18 cellular contexts compared by ENCODE assay signal in the genomic region with DNA sequence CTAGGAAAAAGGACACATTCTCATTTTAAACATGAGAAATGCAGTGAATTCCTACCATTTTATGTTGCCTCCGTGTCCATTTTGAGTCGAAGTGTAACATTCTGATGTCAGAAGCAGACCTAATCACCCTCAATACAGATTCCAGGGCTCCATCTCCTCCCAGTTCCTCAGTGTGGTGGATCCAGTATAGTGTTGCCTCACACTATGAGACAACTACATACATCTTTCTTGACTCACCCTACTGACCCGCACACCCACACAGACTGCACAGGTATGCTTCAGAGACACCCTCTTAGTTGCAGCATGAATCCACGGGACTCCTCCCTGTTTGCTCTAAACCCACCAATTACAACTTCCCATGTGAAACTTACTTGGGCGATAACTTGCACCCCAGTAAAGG.
DNase-seq lines count a peak whose midpoint lies in the region; ATAC-seq, FAIRE-seq and TF ChIP-seq lines count a peak whose summit lies in the region.
"Had no signal": no experiment of that assay in that cellular context is flagged by ENCODE, and none has a peak within 500 bp of the region (broad histone marks: within the 10 kb centered on the region; RNA-seq: fewer than 3 reads in every experiment).

No MANE protein-coding gene starts in this region.

- H4K20me1 ChIP-seq in H1 (replicated peaks in 1 of 2; ENCODE audit: control insufficient read depth in 1 of 2, insufficient read depth in 2 of 2, low read length in 2 of 2) = no peaks in the 10 kb centered on the region
- H4K20me1 ChIP-seq: BLaER1 treated with 17β-estradiol and CSF1 and Interleukin-3, amounts not matched to agents 10 nM and 100 nM had no signal

- no peak for TF ChIP-seq RAD21 in H1 (IDR thresholded peaks at IDR 0.05 in 1 of 2, conservative IDR thresholded peaks at IDR 0.05 in 1 of 2; ENCODE audit: low read depth in 2 of 2, low read length in 2 of 2)

- no peaks in the 10 kb centered on the region for H3K79me1 ChIP-seq in H1 (ENCODE audit: low read depth, low read length)

- no peak overlapping the region for H3K4ac ChIP-seq in H1 (replicated peaks; ENCODE audit: insufficient read length, low read depth, low read length)

- no peak for FAIRE-seq in H1 (lab: Jason Lieb, UNC)
- FAIRE-seq: A549 had no signal

- H2BK20ac ChIP-seq in H1 (ENCODE audit: low read length) = no peak overlapping the region

- no peak overlapping the region for H3K4me3 ChIP-seq in H1 (ENCODE audit: extremely low read depth in 1 of 4, insufficient read depth in 2 of 4, low read depth in 3 of 4, low read length in 4 of 4)
- H3K4me3 ChIP-seq in uterus = no peak overlapping the region
- H3K4me3 ChIP-seq: A549; BLaER1 treated with 17β-estradiol and CSF1 and Interleukin-3, amounts not matched to agents 10 nM and 100 nM had no signal

- TF ChIP-seq CTCF in H1 (IDR thresholded peaks at IDR 0.05; ENCODE audit: control extremely low read depth in 1 of 3, insufficient read depth in 1 of 3, low read depth in 1 of 3, low read length in 3 of 3) (no peak), uterus (IDR thresholded peaks at IDR 0.05) (no peak)

- H2BK120ac ChIP-seq in H1 (replicated peaks; ENCODE audit: low read depth, low read length) = no peak overlapping the region

- H3K14ac ChIP-seq in H1 (ENCODE audit: insufficient read length) = no peak overlapping the region

- no peak overlapping the region for H3K23ac ChIP-seq in H1 (ENCODE audit: insufficient read length)

- CTCF ChIA-PET in H1 (lab: Charles Lee; ENCODE audit: partially characterized antibody) = interaction anchor here (1.2 kb wide), 2 partner anchors 12 to 73 kb away, joined by 3 read pairs; no protein-coding TSS in a partner anchor

- WGBS in H1 (ENCODE audit: extremely low coverage in 1 of 2, insufficient coverage in 1 of 2, insufficient read length in 1 of 2, insufficient replicate concordance in 2 of 2, low coverage in 1 of 2, low lambda C conversion rate in 2 of 2, missing lambda C conversion rate in 1 of 2), 2 experiments = 91% methylated on average over 5 of the region's 5 CpGs; no CpG with 5 or more reads in 1 of the 2 experiments

- H3K9me3 ChIP-seq in H1 (ENCODE audit: insufficient read depth in 2 of 2, low read depth in 1 of 2, low read length in 1 of 2) = no peaks in the 10 kb centered on the region
- H3K9me3 ChIP-seq in uterus = no peaks in the 10 kb centered on the region
- H3K9me3 ChIP-seq: A549; BLaER1 treated with 17β-estradiol and CSF1 and Interleukin-3, amounts not matched to agents 10 nM and 100 nM; SK-N-SH had no signal

- H3K4me1 ChIP-seq in H1 (replicated peaks in 1 of 4; ENCODE audit: control insufficient read depth in 3 of 4, insufficient read depth in 4 of 4, low read length in 3 of 4) = 0 out of 7 replicates have a peak, but pooled peaks cover 0 to 2% (median 0%) of the 10 kb centered on the region in 4 experiments
- no peaks in the 10 kb centered on the region for H3K4me1 ChIP-seq in uterus
- H3K4me1 ChIP-seq: A549; BLaER1 treated with 17β-estradiol and CSF1 and Interleukin-3, amounts not matched to agents 10 nM and 100 nM had no signal

- H2AK5ac ChIP-seq in H1 (ENCODE audit: low read depth, low read length) = no peak overlapping the region

- no peak overlapping the region; the same call in 1 of the 2 replicates for H4K8ac ChIP-seq in H1 (ENCODE audit: extremely low read depth, insufficient read depth, low read length)

- no peak overlapping the region for H2BK5ac ChIP-seq in H1 (ENCODE audit: low read depth, low read length)

- ATAC-seq in HG03378 (IDR thresholded peaks at IDR 0.05; ENCODE audit: unreplicated experiment) = no peak
- ATAC-seq: A549 had no signal

- H2BK15ac ChIP-seq in H1 (ENCODE audit: low read length) = no peak overlapping the region

- H3K18ac ChIP-seq in H1 (ENCODE audit: extremely low read depth, low read length) = no peak overlapping the region

- H3K79me2 ChIP-seq in H1 (ENCODE audit: control insufficient read depth in 1 of 2, insufficient read depth in 2 of 2, low read length in 2 of 2) = no peaks in the 10 kb centered on the region

- no peak overlapping the region for H4K91ac ChIP-seq in H1 (replicated peaks; ENCODE audit: insufficient read length, low read length)

- no peak overlapping the region for H3K9ac ChIP-seq in H1 (replicated peaks in 1 of 4; ENCODE audit: extremely low read depth in 1 of 4, low read depth in 3 of 4, low read length in 3 of 4)
- H3K9ac ChIP-seq: BLaER1 treated with 17β-estradiol and CSF1 and Interleukin-3, amounts not matched to agents 10 nM and 100 nM; SK-N-SH had no signal

- DNase-seq in ELR (ENCODE audit: low read depth) (peak; percentile 18), HT1080 (ENCODE audit: low read depth) (peak; percentile 8), H1 (ENCODE audit: low read depth in 1 of 2, low spot score in 2 of 2) (no peak), kidney tubule cell (ENCODE audit: low spot score) (peak; percentile 78), HuH-7.5 (ENCODE audit: low spot score) (no peak), uterus (no peak)
- no peak for DNase-seq in activated naive CD4-positive, alpha-beta T cell treated with anti-CD3 and anti-CD28 coated beads, Interleukin-2, amount 50 U/mL, for 16 hours
- DNase-seq: DMS79 treated with DMSO at 0.1 percent for 48 hours, KG1, NCI-H1092, NCI-H146, NCI-H2081 treated with DMSO at 0.1 percent for 48 hours, NCI-H524, Right ventricle myocardium superior, SK-N-SH had no signal

- no peak overlapping the region for H3K27ac ChIP-seq in H1 (ENCODE audit: low read depth, low read length)
- H3K27ac ChIP-seq in uterus = no peak overlapping the region
- H3K27ac ChIP-seq: A549; BLaER1 treated with 17β-estradiol and CSF1 and Interleukin-3, amounts not matched to agents 10 nM and 100 nM had no signal

- no peaks in the 10 kb centered on the region for H3K23me2 ChIP-seq in H1 (ENCODE audit: low read depth, low read length)

- H3K56ac ChIP-seq in H1 (replicated peaks; ENCODE audit: insufficient read length, low read depth, low read length) = no peak overlapping the region

- no peak overlapping the region for H2BK12ac ChIP-seq in H1 (ENCODE audit: low read depth, low read length)

- TF ChIP-seq EP300 in H1 (IDR thresholded peaks at IDR 0.05; ENCODE audit: borderline replicate concordance in 1 of 2, low read depth in 2 of 2, low read length in 2 of 2) = no peak

- H2AFZ ChIP-seq in H1 (ENCODE audit: low read length) = peak overlapping the region; percentile 81

- H4K5ac ChIP-seq in H1 (ENCODE audit: insufficient read length, low read depth, low read length) = no peak overlapping the region

- TF ChIP-seq POLR2A in H1 (IDR thresholded peaks at IDR 0.05; ENCODE audit: control extremely low read depth in 1 of 2, low read depth in 2 of 2, low read length in 2 of 2) = no peak
- TF ChIP-seq POLR2A in uterus (IDR thresholded peaks at IDR 0.05) = no peak

- H3K36me3 ChIP-seq in H1 (ENCODE audit: control insufficient read depth in 2 of 4, insufficient read depth in 4 of 4, low read length in 3 of 4) = no peaks in the 10 kb centered on the region
- H3K36me3 ChIP-seq in uterus = no peaks in the 10 kb centered on the region
- H3K36me3 ChIP-seq: BLaER1 treated with 17β-estradiol and CSF1 and Interleukin-3, amounts not matched to agents 10 nM and 100 nM had no signal

- H3K27me3 ChIP-seq in H1 (replicated peaks in 1 of 4; ENCODE audit: control insufficient read depth in 3 of 4, extremely low read depth in 1 of 4, insufficient read depth in 3 of 4, low read length in 3 of 4) (no peaks in the 10 kb centered on the region), uterus (no peaks in the 10 kb centered on the region)
- H3K27me3 ChIP-seq: BLaER1 treated with 17β-estradiol and CSF1 and Interleukin-3, amounts not matched to agents 10 nM and 100 nM had no signal

- POLR2A ChIA-PET in H1 (lab: Charles Lee; ENCODE audit: partially characterized antibody) = no interaction called here

- intact Hi-C loops in uterus (cut with DNase I; ENCODE audit: low total_unique reads) = no loop called here

- no peak overlapping the region for H3K4me2 ChIP-seq in H1 (ENCODE audit: insufficient read depth in 1 of 2, low read depth in 2 of 2, low read length in 2 of 2)
- H3K4me2 ChIP-seq: A549; BLaER1 treated with 17β-estradiol and CSF1 and Interleukin-3, amounts not matched to agents 10 nM and 100 nM; SK-N-SH had no signal

TF ChIP-seq in H1, 55 proteins besides CTCF, POLR2A, EP300 and RAD21:
- no peak for TF ChIP-seq ZNF274 (IDR thresholded peaks at IDR 0.05; ENCODE audit: borderline replicate concordance, extremely low read depth, low read length)
- TF ChIP-seq RXRA (IDR thresholded peaks at IDR 0.05; ENCODE audit: insufficient read depth, low read depth, low read length) = no peak
- no peak for TF ChIP-seq NANOG (IDR thresholded peaks at IDR 0.05; ENCODE audit: insufficient read depth, low read depth, low read length, poor library complexity, severe bottlenecking)
- no peak for TF ChIP-seq SAP30 (IDR thresholded peaks at IDR 0.05; ENCODE audit: insufficient read depth, insufficient replicate concordance, low read length)
- no peak for TF ChIP-seq FOSL1 (IDR thresholded peaks at IDR 0.05; ENCODE audit: insufficient read depth, low read depth, low read length)
- TF ChIP-seq SP2 (IDR thresholded peaks at IDR 0.05; ENCODE audit: low read length) = no peak
- TF ChIP-seq, protein P1, sequence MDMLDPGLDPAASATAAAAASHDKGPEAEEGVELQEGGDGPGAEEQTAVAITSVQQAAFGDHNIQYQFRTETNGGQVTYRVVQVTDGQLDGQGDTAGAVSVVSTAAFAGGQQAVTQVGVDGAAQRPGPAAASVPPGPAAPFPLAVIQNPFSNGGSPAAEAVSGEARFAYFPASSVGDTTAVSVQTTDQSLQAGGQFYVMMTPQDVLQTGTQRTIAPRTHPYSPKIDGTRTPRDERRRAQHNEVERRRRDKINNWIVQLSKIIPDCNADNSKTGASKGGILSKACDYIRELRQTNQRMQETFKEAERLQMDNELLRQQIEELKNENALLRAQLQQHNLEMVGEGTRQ (IDR thresholded peaks at IDR 0.05; ENCODE audit: low read length) = no peak
- TF ChIP-seq TAF1 (IDR thresholded peaks at IDR 0.05; ENCODE audit: low read depth, low read length) = no peak
- no peak for TF ChIP-seq GABPA (IDR thresholded peaks at IDR 0.05; ENCODE audit: borderline replicate concordance, insufficient read depth, low read length)
- TF ChIP-seq EZH2 (IDR thresholded peaks at IDR 0.05; ENCODE audit: low read depth, low read length, severe bottlenecking) = no peak
- no peak for TF ChIP-seq PHF8 (conservative IDR thresholded peaks at IDR 0.05; ENCODE audit: low read depth, low read length)
- no peak for TF ChIP-seq YY1 (IDR thresholded peaks at IDR 0.05; ENCODE audit: low read depth, low read length)

Comparison
In these comparisons a context has a peak if more than half of its experiments do, and no peak if none do; other contexts are left out.
1. DNase-seq: peak in ELR (single experiment), HT1080 (single experiment) and kidney tubule cell (single experiment); none in H1 (0 of 2), HuH-7.5 (single experiment), activated naive CD4-positive, alpha-beta T cell treated with anti-CD3 and anti-CD28 coated beads, Interleukin-2, amount 50 U/mL, for 16 hours (single experiment) and uterus (0 of 2).